In the genomic region with DNA sequence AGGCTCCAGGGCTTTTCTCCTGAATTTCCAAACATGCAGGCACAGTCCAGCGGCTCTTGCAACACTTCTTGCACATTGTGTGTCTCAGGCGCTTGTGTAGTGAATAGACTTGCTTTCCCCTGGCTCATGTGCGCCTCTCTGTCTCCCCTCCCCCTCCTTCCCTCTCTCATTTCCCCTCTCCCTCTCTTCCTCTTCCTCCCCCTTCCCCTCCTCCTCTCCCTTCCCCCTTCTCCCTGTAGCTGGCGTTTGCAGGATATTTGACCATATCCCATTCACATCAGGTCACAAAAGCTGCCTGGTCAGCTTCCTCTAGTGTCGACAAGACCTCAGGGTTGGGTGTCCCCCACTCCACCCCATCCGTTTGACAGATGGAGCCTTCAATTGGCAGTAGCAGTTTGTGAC, we compare ENCODE assay signal across 9 cellular contexts. TPM values are rescaled to one million over a fixed set of nuclear protein-coding genes. Genes with fewer than 3 reads are reported as not detected.
A peak's percentile ranks its signal among the peaks of the same experiment; 100 is the strongest.
DNase-seq lines count a peak whose midpoint lies in the region; ATAC-seq, FAIRE-seq and TF ChIP-seq lines count a peak whose summit lies in the region.
"Had no signal": no experiment of that assay in that cellular context is flagged by ENCODE, and none has a peak within 500 bp of the region (broad histone marks: within the 10 kb centered on the region; RNA-seq: fewer than 3 reads in every experiment).

No MANE protein-coding gene starts in this region.

- H3K9ac ChIP-seq in SU-DHL-6 (ENCODE audit: low read length) (no peak overlapping the region), skeletal muscle tissue (ENCODE audit: low read depth in 1 of 3, low read length in 3 of 3) (peak overlapping the region in 1 of 3 donors; percentile 40)

- H3K4me3 ChIP-seq in SU-DHL-6 (ENCODE audit: insufficient read depth, low read length, poor library complexity, severe bottlenecking): no peak overlapping the region
- H3K4me3 ChIP-seq in gastroesophageal sphincter: peak overlapping the region; percentile 56 to 59
- H3K4me3 ChIP-seq in skeletal muscle tissue (ENCODE audit: low read length in 3 of 3): peak overlapping the region; percentile 12 to 70 (median 68)

- H3F3A ChIP-seq in SU-DHL-6 (ENCODE audit: insufficient read depth): peaks cover 11% of the 10 kb centered on the region; the same call in 1 of the 2 replicates

- H4K20me1 ChIP-seq in SU-DHL-6 (ENCODE audit: low read depth, low read length): no peaks in the 10 kb centered on the region

- H3K27me3 ChIP-seq in SU-DHL-6 (ENCODE audit: low read length) (no peaks in the 10 kb centered on the region), gastroesophageal sphincter (peaks cover 9% of the 10 kb centered on the region), skeletal muscle tissue (ENCODE audit: control insufficient read depth in 3 of 3, insufficient read depth in 3 of 3, low read length in 3 of 3) (peaks cover 0 to 21% (median 11%) of the 10 kb centered on the region in 3 donors)

- DNase-seq in NCI-H82 (lab: John Stamatoyannopoulos, UW) (peak; percentile 40), NCI-H82 treated with DMSO at 0.1 percent for 48 hours (lab: John Stamatoyannopoulos, UW; ENCODE audit: unreplicated experiment) (no peak), urothelium cell line (ENCODE audit: low spot score) (no peak)

- no peaks in the 10 kb centered on the region for H3K9me3 ChIP-seq in SU-DHL-6 (ENCODE audit: insufficient read depth, low read length)
- no peaks in the 10 kb centered on the region for H3K9me3 ChIP-seq in gastroesophageal sphincter
- H3K9me3 ChIP-seq in skeletal muscle tissue (ENCODE audit: control insufficient read depth in 3 of 3, low read length in 3 of 3): no peaks in the 10 kb centered on the region

- WGBS in gastroesophageal sphincter (ENCODE audit: low coverage in 1 of 2), 2 donors: 20 to 58% methylated on average over 1 to 3 of the region's 6 CpGs

- TF ChIP-seq CTCF in SU-DHL-6 (IDR thresholded peaks at IDR 0.05; ENCODE audit: insufficient read depth, low read length, poor library complexity, severe bottlenecking) (no peak), gastroesophageal sphincter (IDR thresholded peaks at IDR 0.05) (no peak)

- no peak for TF ChIP-seq EP300 in gastroesophageal sphincter (IDR thresholded peaks at IDR 0.05)

- H3K4me2 ChIP-seq in SU-DHL-6 (ENCODE audit: low read depth, low read length, poor library complexity, severe bottlenecking): peak overlapping the region; percentile 73

- H3K9me2 ChIP-seq in SU-DHL-6 (replicated peaks; ENCODE audit: insufficient read depth, low read length): no peaks in the 10 kb centered on the region

- TF ChIP-seq POLR2A in gastroesophageal sphincter (IDR thresholded peaks at IDR 0.05): no peak

- H3K4me1 ChIP-seq in gastroesophageal sphincter (peaks cover 0 to 15% (median 0%) of the 10 kb centered on the region in 3 donors), skeletal muscle tissue (ENCODE audit: control insufficient read depth in 3 of 3, insufficient read depth in 3 of 3, low read length in 3 of 3) (peaks cover 0 to 9% (median 2%) of the 10 kb centered on the region in 3 donors)

- H3K36me3 ChIP-seq in SU-DHL-6 (ENCODE audit: low read length) (no peaks in the 10 kb centered on the region), gastroesophageal sphincter (no peaks in the 10 kb centered on the region), skeletal muscle tissue (ENCODE audit: control insufficient read depth in 3 of 3, insufficient read depth in 3 of 3, low read length in 3 of 3) (no peaks in the 10 kb centered on the region)

- H3K27ac ChIP-seq in SU-DHL-6 (ENCODE audit: low read depth, low read length) (no peak overlapping the region), gastroesophageal sphincter (peak overlapping the region in 3 of 4 donors; percentile 72 to 76 (median 72)), skeletal muscle tissue (ENCODE audit: low read depth, low read length) (no peak overlapping the region)
- H3K27ac ChIP-seq: VCaP had no signal

- no peak overlapping the region for H2AFZ ChIP-seq in SU-DHL-6 (ENCODE audit: low read depth, low read length, severe bottlenecking)

- no peaks in the 10 kb centered on the region for H3K79me2 ChIP-seq in SU-DHL-6 (ENCODE audit: insufficient read depth, low read length)

- ATAC-seq in gastroesophageal sphincter: peak; percentile 37
- no peak for ATAC-seq in GM21515 (IDR thresholded peaks at IDR 0.05; ENCODE audit: unreplicated experiment)
- no peak for ATAC-seq in HG03135 (IDR thresholded peaks at IDR 0.05; ENCODE audit: unreplicated experiment)

- FAIRE-seq in urothelium cell line (lab: Jason Lieb, UNC): no peak

RNA-seq across cellular contexts. Expression of a gene that starts 2.4 kb away (rescaled TPM):
- total RNA-seq in gastroesophageal sphincter: 10 to 100 TPM; 12.1 to 22.3 (median 18.3) TPM
- 8.9 TPM for total RNA-seq in skeletal muscle tissue

RNA-seq across cellular contexts. Expression of a gene that starts 30.8 kb away (rescaled TPM):
- 1 to 10 TPM; 3.1 to 5.7 (median 5.5) TPM for total RNA-seq in gastroesophageal sphincter
- total RNA-seq in skeletal muscle tissue: 4.2 TPM

Comparison
In these comparisons a context has a peak if more than half of its experiments do, and no peak if none do; other contexts are left out.
1. H3K27ac ChIP-seq: peak in gastroesophageal sphincter (3 of 4); none in SU-DHL-6 (single experiment) and skeletal muscle tissue (single experiment).